ENCODE assay signal across 8 cellular contexts in the genomic region with DNA sequence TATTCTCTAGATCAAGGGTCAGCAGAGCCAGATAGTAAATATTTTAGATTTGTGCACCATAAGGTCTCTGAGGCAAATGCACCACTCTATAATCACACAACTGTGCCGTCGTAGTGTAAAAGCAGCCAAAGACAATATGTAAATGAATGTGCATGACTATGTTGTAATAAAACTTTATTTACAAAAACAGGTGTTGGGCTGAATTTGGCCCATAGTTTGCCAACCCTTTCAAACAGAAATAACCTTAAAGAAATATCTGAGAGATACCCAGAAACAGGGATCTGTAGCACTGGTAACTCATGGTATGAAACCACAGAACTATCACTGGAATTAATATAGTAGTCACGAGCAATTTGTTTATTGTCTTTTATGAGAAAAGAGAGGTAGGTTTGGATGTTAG.
DNase-seq lines count a peak whose midpoint lies in the region; ATAC-seq, FAIRE-seq and TF ChIP-seq lines count a peak whose summit lies in the region.

No MANE protein-coding gene starts in this region.

- H3K79me2 ChIP-seq in GM23338 (replicated peaks; ENCODE audit: insufficient read depth) (no peaks in the 10 kb centered on the region), OCI-LY1 (ENCODE audit: insufficient read depth, low read length) (peaks cover 36% of the 10 kb centered on the region)

- H2AFZ ChIP-seq in GM23338 (no peak overlapping the region), OCI-LY1 (ENCODE audit: low read length) (no peak overlapping the region)

- peaks cover 46% of the 10 kb centered on the region for H3K4me1 Mint-ChIP-seq in GM23338

- peaks cover 2% of the 10 kb centered on the region for H3K27me3 Mint-ChIP-seq in GM23338 (ENCODE audit: insufficient read depth, low read depth, poor library complexity)

- H4K20me1 ChIP-seq in GM23338 (replicated peaks; ENCODE audit: insufficient read depth) (no peaks in the 10 kb centered on the region), OCI-LY1 (ENCODE audit: insufficient read depth, low read length) (no peaks in the 10 kb centered on the region)

- no peak for DNase-seq in GM23338 (ENCODE audit: low spot score)
- DNase-seq in SW 1271 (lab: John Stamatoyannopoulos, UW): no peak
- no peak for DNase-seq in NCI-H2107 (lab: John Stamatoyannopoulos, UW)
- no peak for DNase-seq in H54 (ENCODE audit: insufficient read length, low spot score)
- DNase-seq in stimulated activated CD4-positive, alpha-beta T cell treated with anti-CD3 and anti-CD28 coated beads, Interleukin-4, amount 100 ng/mL, for 4 hours: no peak

- H3K27ac ChIP-seq in GM23338 (ENCODE audit: low read depth) (no peak overlapping the region), OCI-LY1 (ENCODE audit: low read depth, low read length, poor library complexity, severe bottlenecking) (peak overlapping the region; percentile 99), neutrophil (peak overlapping the region; percentile 65)

- TF ChIP-seq CTCF in GM23338 (conservative IDR thresholded peaks at IDR 0.05; ENCODE audit: low read depth in 2 of 2) (no peak), OCI-LY1 (IDR thresholded peaks at IDR 0.05; ENCODE audit: low read length) (no peak), neutrophil (IDR thresholded peaks at IDR 0.05) (no peak)

- no peak for FAIRE-seq in H54 (lab: Jason Lieb, UNC)

- H3K27me3 ChIP-seq in GM23338 (ENCODE audit: insufficient read depth): no peaks in the 10 kb centered on the region
- no peaks in the 10 kb centered on the region for H3K27me3 ChIP-seq in OCI-LY1 (ENCODE audit: insufficient read depth, low read length)
- no peaks in the 10 kb centered on the region for H3K27me3 ChIP-seq in neutrophil

- peak overlapping the region; percentile 65 for H3K9ac ChIP-seq in OCI-LY1 (ENCODE audit: low read length)

- H3K4me2 ChIP-seq in GM23338 (0 out of 2 replicates have a peak overlapping the region, but pooled peaks have one; percentile 79), OCI-LY1 (ENCODE audit: low read length) (peak overlapping the region; percentile 64)

- no peaks in the 10 kb centered on the region for H3K36me3 Mint-ChIP-seq in GM23338 (ENCODE audit: low read depth)

- no peaks in the 10 kb centered on the region for H3K9me3 Mint-ChIP-seq in GM23338

- H3K9me3 ChIP-seq in OCI-LY1 (ENCODE audit: low read length): no peaks in the 10 kb centered on the region
- H3K9me3 ChIP-seq in neutrophil: no peaks in the 10 kb centered on the region

- no peaks in the 10 kb centered on the region for H3K36me3 ChIP-seq in GM23338 (ENCODE audit: insufficient read depth)
- H3K36me3 ChIP-seq in OCI-LY1 (ENCODE audit: insufficient read depth, low read length): peaks cover 11% of the 10 kb centered on the region
- no peaks in the 10 kb centered on the region for H3K36me3 ChIP-seq in neutrophil

- ATAC-seq in GM18519 (IDR thresholded peaks at IDR 0.05; ENCODE audit: low FRiP score, unreplicated experiment) (peak; percentile 4), GM23338 (no peak)

- H3K4me3 Mint-ChIP-seq in GM23338: no peak overlapping the region

- H3F3A ChIP-seq in GM23338 (replicated peaks; ENCODE audit: low read depth) (no peaks in the 10 kb centered on the region), OCI-LY1 (ENCODE audit: insufficient read depth, low read length) (peaks cover 11% of the 10 kb centered on the region)

- H3K9me2 ChIP-seq in GM23338 (ENCODE audit: insufficient read depth) (no peaks in the 10 kb centered on the region; the same call in 1 of the 2 replicates), OCI-LY1 (ENCODE audit: low read depth, low read length) (no peaks in the 10 kb centered on the region)

- no peak for TF ChIP-seq POLR2A in H54 (IDR thresholded peaks at IDR 0.05; ENCODE audit: low read depth, low read length)

- H3K27ac Mint-ChIP-seq in GM23338: no peak overlapping the region

- H3K4me3 ChIP-seq in GM23338 (no peak overlapping the region), OCI-LY1 (ENCODE audit: low read depth, low read length, poor library complexity, severe bottlenecking) (peak overlapping the region; percentile 25), neutrophil (ENCODE audit: low read depth in 1 of 2, low read length in 1 of 2) (no peak overlapping the region)

- H3K4me1 ChIP-seq in GM23338 (ENCODE audit: insufficient read depth): peaks cover 43% of the 10 kb centered on the region
- H3K4me1 ChIP-seq in OCI-LY1 (ENCODE audit: insufficient read depth, low read length, severe bottlenecking): peaks cover 91% of the 10 kb centered on the region
- H3K4me1 ChIP-seq in neutrophil (ENCODE audit: control insufficient read depth in 1 of 2, insufficient read depth in 1 of 2, low read depth in 1 of 2, low read length in 1 of 2): peaks cover 35 to 38% of the 10 kb centered on the region in 2 experiments

TF ChIP-seq in GM23338, 12 proteins besides CTCF, POLR2A, EP300 and RAD21:
- no peak for TF ChIP-seq CREB1 (CRISPR knock-in tag; IDR thresholded peaks at IDR 0.05; ENCODE audit: low read depth)
TF ChIP-seq in GM23338: peak in this region for 0.
